Comparison of ENCODE assay signal across 27 cellular contexts in genomic region chr5:169294621-169295020, GRCh38. TPM values are rescaled to one million over a fixed set of nuclear protein-coding genes. Genes with fewer than 3 reads are reported as not detected.
DNase-seq lines count a peak whose midpoint lies in the region; ATAC-seq, FAIRE-seq and TF ChIP-seq lines count a peak whose summit lies in the region.
"Had no signal": no experiment of that assay in that cellular context is flagged by ENCODE, and none has a peak within 500 bp of the region (broad histone marks: within the 10 kb centered on the region; RNA-seq: fewer than 3 reads in every experiment).

No MANE protein-coding gene starts in this region.

- no peak for TF ChIP-seq CTCF in bronchial epithelial cell (IDR thresholded peaks at IDR 0.05; ENCODE audit: insufficient read depth, low read length, severe bottlenecking)
- TF ChIP-seq CTCF in gastroesophageal sphincter (IDR thresholded peaks at IDR 0.05) = no peak

- no peak overlapping the region for H2BK12ac ChIP-seq in trophoblast cell (ENCODE audit: low read length)

- no peak overlapping the region for H4K91ac ChIP-seq in trophoblast cell (ENCODE audit: low read depth, low read length)

- ATAC-seq in gastroesophageal sphincter = no peak
- ATAC-seq: GM12878 had no signal

- H3K36me3 ChIP-seq in bronchial epithelial cell (ENCODE audit: control insufficient read depth, insufficient read depth, low read length) (no peaks in the 10 kb centered on the region), trophoblast cell (ENCODE audit: control insufficient read depth in 1 of 2, insufficient read depth in 2 of 2, low read length in 2 of 2) (peaks cover 6 to 14% of the 10 kb centered on the region in 2 experiments), gastroesophageal sphincter (no peaks in the 10 kb centered on the region)
- H3K36me3 ChIP-seq: BE2C, BLaER1 had no signal

- H4K12ac ChIP-seq in trophoblast cell (ENCODE audit: low read depth, low read length) = no peak overlapping the region

- FAIRE-seq in bronchial epithelial cell (lab: Jason Lieb, UNC) = peak; percentile 77
- FAIRE-seq: A204.1, GM12878, GM12892, GM18507 had no signal

- H3K9me3 ChIP-seq in trophoblast cell (ENCODE audit: insufficient read depth, low read depth, low read length) (peaks cover 9% of the 10 kb centered on the region), gastroesophageal sphincter (no peaks in the 10 kb centered on the region)
- H3K9me3 ChIP-seq: BE2C, BLaER1 had no signal

- WGBS in trophoblast cell (ENCODE audit: extremely low coverage, insufficient coverage, insufficient read length) = no CpG with 5 or more reads among the region's 6 CpGs
- 79% methylated on average over 6 of the region's 6 CpGs; no CpG with 5 or more reads in 1 of the 2 donors for WGBS in gastroesophageal sphincter (ENCODE audit: low coverage in 1 of 2), 2 donors

- H3K23ac ChIP-seq in trophoblast cell (ENCODE audit: low read length) = no peak overlapping the region

- H3K4me3 ChIP-seq in bronchial epithelial cell (ENCODE audit: low read depth, low read length) = no peak overlapping the region
- H3K4me3 ChIP-seq in trophoblast cell (ENCODE audit: low read depth, low read length) = no peak overlapping the region
- no peak overlapping the region for H3K4me3 ChIP-seq in gastroesophageal sphincter
- H3K4me3 ChIP-seq: BLaER1, GM12878 had no signal

- no peak overlapping the region for H2BK120ac ChIP-seq in trophoblast cell (ENCODE audit: insufficient read depth, low read length, poor library complexity)

- H3K27ac ChIP-seq in trophoblast cell (ENCODE audit: low read depth, low read length) (no peak overlapping the region), gastroesophageal sphincter (no peak overlapping the region)
- H3K27ac ChIP-seq: BLaER1 had no signal

- H3K18ac ChIP-seq in trophoblast cell (ENCODE audit: low read length) = no peak overlapping the region

- H3K4me1 ChIP-seq in trophoblast cell (ENCODE audit: control insufficient read depth in 1 of 2, insufficient read depth in 2 of 2, low read length in 2 of 2) = peaks cover 9 to 25% of the 10 kb centered on the region in 2 experiments
- H3K4me1 ChIP-seq in gastroesophageal sphincter = peaks cover 1 to 65% (median 24%) of the 10 kb centered on the region in 3 donors
- H3K4me1 ChIP-seq: BLaER1 had no signal

- no peak overlapping the region for H4K8ac ChIP-seq in trophoblast cell (ENCODE audit: low read depth, low read length)

- no peaks in the 10 kb centered on the region for H3K27me3 ChIP-seq in bronchial epithelial cell (ENCODE audit: control insufficient read depth, insufficient read depth, low read length)
- no peaks in the 10 kb centered on the region for H3K27me3 ChIP-seq in trophoblast cell (ENCODE audit: insufficient read depth, low read length)
- no peaks in the 10 kb centered on the region for H3K27me3 ChIP-seq in gastroesophageal sphincter
- H3K27me3 ChIP-seq: BE2C had no signal

- no peak for TF ChIP-seq POLR2A in gastroesophageal sphincter (IDR thresholded peaks at IDR 0.05)

- no peak overlapping the region for H2AK5ac ChIP-seq in trophoblast cell (ENCODE audit: low read length)

- no peak overlapping the region for H3K9ac ChIP-seq in trophoblast cell (ENCODE audit: low read length)
- H3K9ac ChIP-seq: BLaER1 had no signal

- H3K14ac ChIP-seq in trophoblast cell (ENCODE audit: low read length) = no peak overlapping the region

- no peak for TF ChIP-seq EP300 in gastroesophageal sphincter (IDR thresholded peaks at IDR 0.05)

- no peak for DNase-seq in bronchial epithelial cell (ENCODE audit: low read depth)
- peak; percentile 66 to 94 for DNase-seq in trophoblast cell
- DNase-seq in GOT3 (lab: John Stamatoyannopoulos, UW) = no peak
- DNase-seq in activated CD4-positive, alpha-beta T cell treated with anti-CD3 and anti-CD28 coated beads, Interleukin-2, amount 50 U/mL, for 4 hours = no peak
- DNase-seq: 8988T; ACHN; BE2C; C1 segment of cervical spinal cord; CD4-positive, alpha-beta memory T cell; CD4-positive, CD25-positive, alpha-beta regulatory T cell; CD8-positive, alpha-beta memory T cell; COR-L47; DMS 273 treated with DMSO at 0.1 percent for 48 hours; DMS153; DMS53; DMS79; DND-41; EL; GDM1 had no signal

- H3K4ac ChIP-seq in trophoblast cell (ENCODE audit: low read depth, low read length) = no peak overlapping the region

- H2AFZ ChIP-seq in trophoblast cell (ENCODE audit: insufficient read depth, low read length, poor library complexity) = no peak overlapping the region

- no peak overlapping the region for H2BK5ac ChIP-seq in trophoblast cell (ENCODE audit: low read depth, low read length, poor library complexity)

- no peaks in the 10 kb centered on the region for H3K79me1 ChIP-seq in trophoblast cell (ENCODE audit: low read length)

- H3K4me2 ChIP-seq in trophoblast cell (ENCODE audit: low read length) = no peak overlapping the region
- H3K4me2 ChIP-seq: BLaER1 had no signal

- H3K79me2 ChIP-seq in trophoblast cell (ENCODE audit: control insufficient read depth, insufficient read depth, low read length, poor library complexity) = no peaks in the 10 kb centered on the region

RNA-seq across cellular contexts. Expression of gene SLIT3, which starts 6.3 kb away (rescaled TPM):
- total RNA-seq in bronchial epithelial cell (0.79 and 1.7 TPM in 2 replicates), gastroesophageal sphincter (10 to 100 TPM; 29.6 to 76.3 (median 31.1) TPM)
- 56.0 and 60.2 TPM in 2 replicates for polyA plus RNA-seq in trophoblast cell (2013)
- total RNA-seq: A673; CD4-positive, alpha-beta memory T cell; CD4-positive, CD25-positive, alpha-beta regulatory T cell had no signal
- polyA plus RNA-seq: CD14-positive monocyte; CD4-positive, alpha-beta memory T cell; CD4-positive, CD25-positive, alpha-beta regulatory T cell; CD8-positive, alpha-beta memory T cell; GM12878 had no signal

Comparison
In these comparisons a context has a peak if more than half of its experiments do, and no peak if none do; other contexts are left out.
1. DNase-seq: peak in trophoblast cell (2 of 2); none in bronchial epithelial cell (single experiment), GOT3 (single experiment) and activated CD4-positive, alpha-beta T cell treated with anti-CD3 and anti-CD28 coated beads, Interleukin-2, amount 50 U/mL, for 4 hours (0 of 2).
2. RNA of gene SLIT3, which starts 6.3 kb away (total RNA-seq): 29.6 to 76.3 TPM in gastroesophageal sphincter; 0.79 to 1.7 TPM in bronchial epithelial cell; every median in the first group is over 10 times any median in the second.